8 cellular contexts compared by ENCODE assay signal in the genomic region with DNA sequence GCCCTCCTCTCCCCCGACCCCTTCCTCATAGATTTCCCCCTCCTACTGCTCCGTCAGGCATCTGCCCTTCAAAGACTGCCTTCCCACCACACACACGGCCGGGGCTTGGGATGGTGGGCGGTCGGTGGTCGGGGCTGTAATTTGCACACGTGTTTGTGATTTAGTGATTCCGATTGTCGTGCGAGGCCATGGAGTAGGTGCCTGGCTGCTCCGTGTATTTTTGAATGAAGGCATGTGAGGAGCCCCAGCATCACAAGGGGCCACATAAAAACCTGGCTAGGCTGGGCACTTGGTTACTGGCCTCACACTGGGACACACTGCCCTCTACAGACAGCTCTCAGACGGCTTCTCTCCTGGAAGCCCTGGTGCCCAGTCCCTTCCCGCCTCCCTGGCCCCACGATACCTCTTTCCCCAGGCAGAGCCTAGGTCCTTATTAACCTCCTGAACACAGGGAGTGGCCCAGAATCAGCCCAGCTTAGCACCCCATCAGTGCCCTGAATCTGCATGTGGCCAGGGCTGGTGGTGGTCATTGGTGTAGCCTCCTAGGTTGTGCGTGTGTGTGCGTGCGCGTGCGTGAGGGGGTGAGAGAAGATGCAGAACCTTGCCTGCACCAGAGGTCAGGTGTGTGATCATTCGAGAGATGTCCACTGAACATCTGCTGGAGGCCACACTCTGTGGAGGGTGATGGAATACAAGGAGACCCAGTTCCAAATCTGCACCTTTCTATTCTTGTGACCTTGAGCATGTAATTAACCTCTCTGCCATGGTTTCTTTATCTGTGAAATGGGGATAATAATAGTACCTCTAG. TPM values are rescaled to one million over a fixed set of nuclear protein-coding genes. Genes with fewer than 3 reads are reported as not detected.
DNase-seq lines count a peak whose midpoint lies in the region; ATAC-seq, FAIRE-seq and TF ChIP-seq lines count a peak whose summit lies in the region.

No MANE protein-coding gene starts in this region.

- H3K9me3 Mint-ChIP-seq in osteocyte (ENCODE audit: unreplicated experiment): no peaks in the 10 kb centered on the region

- no peaks in the 10 kb centered on the region for H3K9me3 ChIP-seq in heart left ventricle

- FAIRE-seq in G401.6 (lab: Jason Lieb, UNC): peak; percentile 41

- H3K4me3 ChIP-seq in heart left ventricle: peak overlapping the region; percentile 63 to 94 (median 82)

- H3K27me3 Mint-ChIP-seq in osteocyte (ENCODE audit: unreplicated experiment): no peaks in the 10 kb centered on the region

- peaks cover 2% of the 10 kb centered on the region for H3K36me3 Mint-ChIP-seq in osteocyte (ENCODE audit: unreplicated experiment)

- DNase-seq in MV-4-11 (lab: John Stamatoyannopoulos, UW): peak; percentile 75
- peak; percentile 71 for DNase-seq in SK-N-DZ (ENCODE audit: low spot score)
- DNase-seq in amniotic stem cell (lab: John Stamatoyannopoulos, UW): peak; percentile 68
- peak; percentile 77 to 83 (median 81) for DNase-seq in heart left ventricle
- DNase-seq in osteocyte (ENCODE audit: extremely low spot score, unreplicated experiment): peak; percentile 91

- WGBS in heart left ventricle, 4 donors: 25 to 34% (median 26%) methylated on average over 15 to 21 of the region's 21 CpGs

- no peak for TF ChIP-seq POLR2A in heart left ventricle (IDR thresholded peaks at IDR 0.05)

- peak overlapping the region; percentile 100 for H3K27ac Mint-ChIP-seq in osteocyte (ENCODE audit: unreplicated experiment)

- TF ChIP-seq CTCF in heart left ventricle (IDR thresholded peaks at IDR 0.05): peak; percentile 58 to 83 (median 72)
- TF ChIP-seq CTCF in osteocyte (IDR thresholded peaks at IDR 0.05): peak; percentile 86

- ATAC-seq in heart left ventricle: peak; percentile 56 to 80 (median 68)
- no peak for ATAC-seq in HG03025 (IDR thresholded peaks at IDR 0.05; ENCODE audit: low FRiP score, unreplicated experiment)
- no peak for ATAC-seq in GM21576 (IDR thresholded peaks at IDR 0.05; ENCODE audit: unreplicated experiment)

- H3K36me3 ChIP-seq in heart left ventricle: peaks cover 0 to 26% (median 0%) of the 10 kb centered on the region in 9 donors

- H3K4me1 ChIP-seq in heart left ventricle: peaks cover 0 to 58% (median 36%) of the 10 kb centered on the region in 12 donors

- H3K4me3 Mint-ChIP-seq in osteocyte (ENCODE audit: unreplicated experiment): peak overlapping the region; percentile 94

- H3K27me3 ChIP-seq in heart left ventricle: no peaks in the 10 kb centered on the region

- intact Hi-C loops in heart left ventricle (cut with DNase I): loop anchor here (1.0 to 10.0 kb wide), 18 partner anchors 33 to 513 kb away; partner anchors contain the start of gene NUBP1 (in 1 of the 10)

- H3K27ac ChIP-seq in heart left ventricle: peak overlapping the region; percentile 90 to 100 (median 98)

- peaks cover 41% of the 10 kb centered on the region for H3K4me1 Mint-ChIP-seq in osteocyte (ENCODE audit: unreplicated experiment)

RNA-seq across cellular contexts. Expression of gene SOCS1, which starts 1.3 kb away (rescaled TPM):
- 0.35 TPM in 1 of 2 replicates, not detected in the other for polyA plus RNA-seq in SK-N-DZ (2014; cell fraction: cytosol; rRNA removed)
- polyA plus RNA-seq in SK-N-DZ (2014; cell fraction: nucleus; rRNA removed): 0.79 and 1.2 TPM in 2 replicates
- total RNA-seq in heart left ventricle: 10 to 100 TPM in 1 of 9 donors, 1 to 10 TPM in 7, under 1 TPM in 1; 0.63 to 14.8 (median 2.7) TPM
- 1 to 10 TPM; 2.9 to 9.1 TPM for polyA plus RNA-seq in heart left ventricle
- total RNA-seq in osteocyte: 9.7 and 10.6 TPM in 2 replicates

RNA-seq across cellular contexts. Expression of gene TNP2, which starts 11.8 kb away (rescaled TPM):
- polyA plus RNA-seq in SK-N-DZ (2014; cell fraction: cytosol; rRNA removed): not detected in 2 replicates
- polyA plus RNA-seq in SK-N-DZ (2014; cell fraction: nucleus; rRNA removed): not detected in 2 replicates
- total RNA-seq in heart left ventricle (not detected), osteocyte (not detected in 2 replicates)
- not detected for polyA plus RNA-seq in heart left ventricle

RNA-seq across cellular contexts. Expression of gene PRM3, which starts 16.1 kb away (rescaled TPM):
- polyA plus RNA-seq in SK-N-DZ (2014; cell fraction: cytosol; rRNA removed): not detected in 2 replicates
- not detected in 2 replicates for polyA plus RNA-seq in SK-N-DZ (2014; cell fraction: nucleus; rRNA removed)
- total RNA-seq in heart left ventricle (not detected), osteocyte (not detected in 2 replicates)
- not detected for polyA plus RNA-seq in heart left ventricle

RNA-seq across cellular contexts. Expression of gene PRM2, which starts 18.9 kb away (rescaled TPM):
- polyA plus RNA-seq in SK-N-DZ (2014; cell fraction: cytosol; rRNA removed): not detected in 2 replicates
- not detected in 2 replicates for polyA plus RNA-seq in SK-N-DZ (2014; cell fraction: nucleus; rRNA removed)
- total RNA-seq in heart left ventricle: not detected
- not detected for polyA plus RNA-seq in heart left ventricle
- total RNA-seq in osteocyte: not detected in 2 replicates

RNA-seq across cellular contexts. Expression of gene PRM1, which starts 23.8 kb away (rescaled TPM):
- not detected in 2 replicates for polyA plus RNA-seq in SK-N-DZ (2014; cell fraction: cytosol; rRNA removed)
- not detected in 2 replicates for polyA plus RNA-seq in SK-N-DZ (2014; cell fraction: nucleus; rRNA removed)
- not detected for total RNA-seq in heart left ventricle
- polyA plus RNA-seq in heart left ventricle: not detected
- not detected in 2 replicates for total RNA-seq in osteocyte

Comparison
In these comparisons a context has a peak if more than half of its experiments do, and no peak if none do; other contexts are left out.
1. ATAC-seq: peak in heart left ventricle (4 of 4); none in HG03025 (single experiment) and GM21576 (single experiment).
2. Peak in every context shown above with its lines, with median percentiles within 50 percentile points of each other: DNase-seq.